Comparison of ENCODE assay signal across 8 cellular contexts in genomic region chr2:163610817-163611556, GRCh38.
DNase-seq lines count a peak whose midpoint lies in the region; ATAC-seq and TF ChIP-seq lines count a peak whose summit lies in the region.

No MANE protein-coding gene starts in this region.

- 93% methylated on average over 13 of the region's 13 CpGs for WGBS in prostate gland
- 92 to 93% methylated on average over 13 of the region's 13 CpGs for WGBS in thyroid gland, 2 donors

- no peaks in the 10 kb centered on the region for H3K27me3 ChIP-seq in prostate gland (replicated peaks; ENCODE audit: insufficient read depth)
- no peaks in the 10 kb centered on the region for H3K27me3 ChIP-seq in thyroid gland
- H3K27me3 ChIP-seq in Peyer's patch: no peaks in the 10 kb centered on the region

- H3K36me3 ChIP-seq in prostate gland: no peaks in the 10 kb centered on the region
- no peaks in the 10 kb centered on the region for H3K36me3 ChIP-seq in thyroid gland
- H3K36me3 ChIP-seq in Peyer's patch: no peaks in the 10 kb centered on the region

- H3K27ac ChIP-seq in prostate gland: no peak overlapping the region
- no peak overlapping the region for H3K27ac ChIP-seq in thyroid gland
- no peak overlapping the region for H3K27ac ChIP-seq in Peyer's patch

- no peaks in the 10 kb centered on the region for H3K4me1 ChIP-seq in prostate gland (replicated peaks)
- no peaks in the 10 kb centered on the region for H3K4me1 ChIP-seq in thyroid gland
- no peaks in the 10 kb centered on the region for H3K4me1 ChIP-seq in Peyer's patch

- H3K9me3 ChIP-seq in prostate gland (no peaks in the 10 kb centered on the region), thyroid gland (no peaks in the 10 kb centered on the region), Peyer's patch (no peaks in the 10 kb centered on the region)

- no peak overlapping the region for H3K4me3 ChIP-seq in prostate gland
- no peak overlapping the region for H3K4me3 ChIP-seq in thyroid gland (replicated peaks in 1 of 3)
- no peak overlapping the region for H3K4me3 ChIP-seq in Peyer's patch

- intact Hi-C loops in prostate gland (cut with DNase I) (loop anchor here (5.0 kb wide), 1 partner anchor 264 kb away; no protein-coding TSS in a partner anchor), thyroid gland (cut with DNase I) (no loop called here)

- TF ChIP-seq POLR2A in prostate gland (IDR thresholded peaks at IDR 0.05): no peak
- no peak for TF ChIP-seq POLR2A in thyroid gland (IDR thresholded peaks at IDR 0.05)
- no peak for TF ChIP-seq POLR2A in Peyer's patch (IDR thresholded peaks at IDR 0.05)

- ATAC-seq in GM18867 (IDR thresholded peaks at IDR 0.05; ENCODE audit: unreplicated experiment) (peak; percentile 72), esophagus mucosa (peak; percentile 20), HG02759 (IDR thresholded peaks at IDR 0.05; ENCODE audit: unreplicated experiment) (no peak), GM21390 (IDR thresholded peaks at IDR 0.05; ENCODE audit: unreplicated experiment) (no peak)

- DNase-seq in LoVo (ENCODE audit: low spot score): peak; percentile 8
- DNase-seq in prostate gland (ENCODE audit: low spot score): peak; percentile 15
- no peak for DNase-seq in thyroid gland
- DNase-seq in Peyer's patch: no peak

- peak in 1 of 4 experiments; percentile 21 for TF ChIP-seq CTCF in prostate gland (IDR thresholded peaks at IDR 0.05)
- peak in 1 of 6 experiments; percentile 23 for TF ChIP-seq CTCF in thyroid gland (IDR thresholded peaks at IDR 0.05)
- TF ChIP-seq CTCF in Peyer's patch (IDR thresholded peaks at IDR 0.05): peak in 1 of 6 experiments; percentile 11

Comparison
In these comparisons a context has a peak if more than half of its experiments do, and no peak if none do; other contexts are left out.
1. ATAC-seq: peak in GM18867 (single experiment) and esophagus mucosa (single experiment); none in HG02759 (single experiment) and GM21390 (single experiment).
2. DNase-seq: peak in LoVo (single experiment) and prostate gland (single experiment); none in thyroid gland (0 of 2) and Peyer's patch (0 of 3).